In genomic region chr15:58629625-58630024, GRCh38 we compare ENCODE assay signal across 25 cellular contexts.
DNase-seq lines count a peak whose midpoint lies in the region; ATAC-seq and TF ChIP-seq lines count a peak whose summit lies in the region.
"Had no signal": no experiment of that assay in that cellular context is flagged by ENCODE, and none has a peak within 500 bp of the region (broad histone marks: within the 10 kb centered on the region; RNA-seq: fewer than 3 reads in every experiment).

No MANE protein-coding gene starts in this region.

- no peak overlapping the region for H3K27ac Mint-ChIP-seq in H9

- H3K4me1 ChIP-seq in heart right ventricle, result peaks cover 0 to 32% (median 27%) of the 10 kb centered on the region in 9 donors
- H3K4me1 ChIP-seq in vagina, result peaks cover 20% of the 10 kb centered on the region
- H3K4me1 ChIP-seq in H9 (ENCODE audit: insufficient read depth, low read length), result no peaks in the 10 kb centered on the region
- H3K4me1 ChIP-seq in testis, result peaks cover 16% of the 10 kb centered on the region

- no peak overlapping the region for H3K14ac ChIP-seq in H9 (ENCODE audit: insufficient read depth, low read length)

- H3K18ac ChIP-seq in H9 (ENCODE audit: insufficient read length, low read depth, low read length), result no peak overlapping the region

- peaks cover 0 to 6% of the 10 kb centered on the region in 2 experiments; a peak in 1 of 4 replicates for H3K4me1 Mint-ChIP-seq in H9

- H3K79me2 ChIP-seq in H9 (ENCODE audit: insufficient read depth, low read length), result no peaks in the 10 kb centered on the region

- no peak overlapping the region for H3K23ac ChIP-seq in H9 (ENCODE audit: insufficient read length, low read depth, low read length)

- H4K8ac ChIP-seq in H9 (replicated peaks; ENCODE audit: insufficient read length, low read depth, low read length), result no peak overlapping the region

- no peak for TF ChIP-seq POLR2A in vagina (IDR thresholded peaks at IDR 0.05)
- no peak for TF ChIP-seq POLR2A in testis (IDR thresholded peaks at IDR 0.05)

- H3K79me1 ChIP-seq in H9 (ENCODE audit: insufficient read depth, low read depth, low read length, poor library complexity, severe bottlenecking), result no peaks in the 10 kb centered on the region

- peak overlapping the region in 6 of 10 donors; percentile 68 to 88 (median 82) for H3K27ac ChIP-seq in heart right ventricle
- H3K27ac ChIP-seq in VCaP, result peak overlapping the region; percentile 58; the same call in 1 of the 2 replicates
- H3K27ac ChIP-seq in vagina, result peak overlapping the region; percentile 72
- H3K27ac ChIP-seq in H9 (ENCODE audit: insufficient read length, low read depth, low read length), result no peak overlapping the region
- H3K27ac ChIP-seq in testis, result no peak overlapping the region

- H2BK12ac ChIP-seq in H9 (ENCODE audit: insufficient read length, low read depth, low read length), result no peak overlapping the region

- no peaks in the 10 kb centered on the region for H3K9me3 ChIP-seq in heart right ventricle
- H3K9me3 ChIP-seq in vagina, result no peaks in the 10 kb centered on the region
- H3K9me3 ChIP-seq in H9 (ENCODE audit: control insufficient read depth, low read depth, low read length), result no peaks in the 10 kb centered on the region
- H3K9me3 ChIP-seq in testis, result no peaks in the 10 kb centered on the region
- H3K9me3 ChIP-seq: esophagus muscularis mucosa, gastrocnemius medialis, stomach had no signal

- peaks cover 16 to 43% (median 37%) of the 10 kb centered on the region in 3 experiments; a peak in 6 of 7 replicates for H3K36me3 Mint-ChIP-seq in H9 (ENCODE audit: insufficient read depth in 1 of 3, low read depth in 3 of 3)

- H3K4me3 Mint-ChIP-seq in H9, result no peak overlapping the region
- H3K4me3 Mint-ChIP-seq: type B pancreatic cell had no signal

- H2BK5ac ChIP-seq in H9 (ENCODE audit: insufficient read length, low read length), result no peak overlapping the region

- no peak overlapping the region for H3K4me3 ChIP-seq in heart right ventricle
- no peak overlapping the region for H3K4me3 ChIP-seq in vagina
- no peak overlapping the region for H3K4me3 ChIP-seq in testis

- intact Hi-C loops in heart right ventricle (cut with DNase I) (loop anchor here in 1 of 10 donors (5.0 kb wide), 1 partner anchor 118 kb away; the partner anchor contains the start of gene ADAM10), Right ventricle myocardium inferior (cut with DNase I) (no loop called here), vagina (cut with DNase I) (no loop called here), left colon (cut with DNase I, micrococcal nuclease) (no loop called here), testis (cut with DNase I; ENCODE audit: low total_unique reads) (no loop called here)

- H2AK5ac ChIP-seq in H9 (ENCODE audit: insufficient read length, low read length), result no peak overlapping the region

- H3K36me3 ChIP-seq in heart right ventricle (peaks cover 0 to 64% (median 11%) of the 10 kb centered on the region in 9 donors), vagina (no peaks in the 10 kb centered on the region), testis (ENCODE audit: low read depth, missing control alignments) (no peaks in the 10 kb centered on the region)

- no peak overlapping the region for H3T11ph ChIP-seq in H9 (ENCODE audit: low read length)

- H3K56ac ChIP-seq in H9 (ENCODE audit: insufficient read length, low read depth, low read length), result no peak overlapping the region

- no peak overlapping the region for H2BK15ac ChIP-seq in H9 (ENCODE audit: low read depth, low read length)

- H3K27me3 ChIP-seq in heart right ventricle (no peaks in the 10 kb centered on the region), vagina (no peaks in the 10 kb centered on the region), H9 (ENCODE audit: insufficient read depth, low read length) (no peaks in the 10 kb centered on the region), testis (no peaks in the 10 kb centered on the region)
- H3K27me3 ChIP-seq: esophagus muscularis mucosa, gastrocnemius medialis, stomach had no signal

- no peak overlapping the region for H4K91ac ChIP-seq in H9 (ENCODE audit: insufficient read length, low read depth, low read length)

- H3K4ac ChIP-seq in H9 (ENCODE audit: low read depth, low read length), result no peak overlapping the region

- H2BK120ac ChIP-seq in H9 (ENCODE audit: low read depth, low read length, poor library complexity, severe bottlenecking), result no peak overlapping the region

- peak in 2 of 8 donors; percentile 41 to 51 for ATAC-seq in heart right ventricle
- ATAC-seq in Right ventricle myocardium inferior, result no peak
- ATAC-seq in left lobe of liver, result peak; percentile 31
- no peak for ATAC-seq in left colon

- H3K23me2 ChIP-seq in H9 (ENCODE audit: insufficient read length, low read depth, low read length, poor library complexity, severe bottlenecking), result no peaks in the 10 kb centered on the region

- H2BK20ac ChIP-seq in H9 (ENCODE audit: low read depth, low read length, poor library complexity, severe bottlenecking), result no peak overlapping the region

- H3K27me3 Mint-ChIP-seq in H9 (ENCODE audit: low read depth), result no peaks in the 10 kb centered on the region
- H3K27me3 Mint-ChIP-seq: activated CD8-positive, alpha-beta memory T cell treated with anti-CD3 and anti-CD28 coated beads, Interleukin-2, amount 10 ng/mL, durations not matched to agents 7 days and 5 days; activated naive CD4-positive, alpha-beta T cell treated with anti-CD3 and anti-CD28 coated beads, Interleukin-2, amount 50 U/mL, for 24 hours; type B pancreatic cell had no signal

- DNase-seq in heart right ventricle (no peak), Right ventricle myocardium inferior (ENCODE audit: missing footprints) (no peak), left lobe of liver (ENCODE audit: low spot score) (no peak), vagina (ENCODE audit: extremely low spot score in 2 of 2) (no peak), left colon (no peak), H9 (no peak), testis (no peak)
- DNase-seq: activated CD4-positive, alpha-beta T cell treated with anti-CD3 and anti-CD28 coated beads for 4 hours; activated CD8-positive, alpha-beta memory T cell treated with anti-CD3 and anti-CD28 coated beads, Interleukin-2, amount 10 ng/mL, durations not matched to agents 7 days and 5 days; C1 segment of cervical spinal cord; DMS 273 treated with DMSO at 0.1 percent for 48 hours; effector CD8-positive, alpha-beta T cell; gastrocnemius medialis; H7; KBM-7; kidney; NCI-H1048; NCI-H1930; NCI-H748 treated with DMSO at 0.1 percent for 48 hours; stimulated activated CD4-positive, alpha-beta T cell treated with anti-CD3 and anti-CD28 coated beads, Interleukin-4, amount 100 ng/mL, for 4 hours; stomach had no signal

- H3K9ac ChIP-seq in H9 (ENCODE audit: extremely low read depth, insufficient read length, low read length), result no peak overlapping the region

- H3K4me2 ChIP-seq in H9 (ENCODE audit: insufficient read depth, insufficient read length, low read length), result no peak overlapping the region

- no peaks in the 10 kb centered on the region for H4K20me1 ChIP-seq in H9 (ENCODE audit: control insufficient read depth, insufficient read depth, insufficient read length)

- no peak overlapping the region for H4K5ac ChIP-seq in H9 (ENCODE audit: insufficient read length, low read depth, low read length)

- no peak for TF ChIP-seq CTCF in heart right ventricle (IDR thresholded peaks at IDR 0.05)
- TF ChIP-seq CTCF in VCaP (conservative IDR thresholded peaks at IDR 0.05), result no peak
- TF ChIP-seq CTCF in vagina (IDR thresholded peaks at IDR 0.05), result no peak
- TF ChIP-seq CTCF in H9 (conservative IDR thresholded peaks at IDR 0.05), result no peak
- TF ChIP-seq CTCF in testis (IDR thresholded peaks at IDR 0.05), result no peak

- 86 to 87% methylated on average over 6 of the region's 6 CpGs for WGBS in heart right ventricle, 2 donors
- no CpG with 5 or more reads among the region's 6 CpGs for WGBS in H9 (ENCODE audit: extremely low coverage, insufficient read length, low lambda C conversion rate)
- WGBS in testis, 2 donors, result 83 to 91% methylated on average over 5 to 6 of the region's 6 CpGs

- no peaks in the 10 kb centered on the region for H3K9me3 Mint-ChIP-seq in H9
- H3K9me3 Mint-ChIP-seq: activated naive CD4-positive, alpha-beta T cell treated with anti-CD3 and anti-CD28 coated beads, Interleukin-2, amount 50 U/mL, for 24 hours; type B pancreatic cell had no signal

- H2AFZ ChIP-seq in H9 (ENCODE audit: low read length), result no peak overlapping the region

Comparison
In these comparisons a context has a peak if more than half of its experiments do, and no peak if none do; other contexts are left out.
1. H3K27ac ChIP-seq: peak in heart right ventricle (6 of 10), VCaP (single experiment) and vagina (single experiment); none in H9 (single experiment) and testis (0 of 2).